In the genomic region with DNA sequence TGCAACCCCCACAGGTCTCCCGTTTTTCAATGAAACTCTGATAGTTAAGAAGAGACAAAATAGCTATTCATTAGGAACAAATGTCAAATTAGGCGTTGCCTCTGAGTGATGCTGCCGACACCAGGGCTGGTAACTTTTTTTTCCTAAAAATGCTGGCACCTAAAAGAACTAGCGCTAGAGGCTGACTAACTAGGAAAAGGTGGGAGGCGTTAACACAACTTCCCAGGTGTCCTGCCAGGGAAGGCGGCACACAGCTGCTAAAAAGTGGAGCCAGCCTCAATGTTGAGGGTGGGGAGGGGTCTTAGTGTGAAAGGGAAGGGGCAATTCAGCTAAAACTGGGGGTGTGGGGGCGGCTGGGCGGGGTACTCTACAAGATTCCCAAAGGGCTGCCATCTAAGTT, we compare ENCODE assay signal across 16 cellular contexts. TPM values are rescaled to one million over a fixed set of nuclear protein-coding genes. Genes with fewer than 3 reads are reported as not detected.
DNase-seq lines count a peak whose midpoint lies in the region; ATAC-seq, FAIRE-seq and TF ChIP-seq lines count a peak whose summit lies in the region.
"Had no signal": no experiment of that assay in that cellular context is flagged by ENCODE, and none has a peak within 500 bp of the region (broad histone marks: within the 10 kb centered on the region; RNA-seq: fewer than 3 reads in every experiment).

No MANE protein-coding gene starts in this region.

- dilution Hi-C loops in keratinocyte (cut with MboI; ENCODE audit: extremely low pct_ligation_motif_present, low sequenced_read_pairs): no loop called here

- H3K79me2 ChIP-seq in keratinocyte (ENCODE audit: control insufficient read depth, insufficient read depth, low read length): peaks cover 56% of the 10 kb centered on the region
- H3K79me2 ChIP-seq: parathyroid adenoma had no signal

- H3K27me3 ChIP-seq in HUES6 (ENCODE audit: control insufficient read depth, insufficient read depth, low read length): peaks cover 59% of the 10 kb centered on the region
- peaks cover 4% of the 10 kb centered on the region for H3K27me3 ChIP-seq in brain microvascular endothelial cell (replicated peaks)
- no peaks in the 10 kb centered on the region for H3K27me3 ChIP-seq in keratinocyte (ENCODE audit: control insufficient read depth, extremely low read depth, insufficient read depth, low read length)
- peaks cover 0 to 3% (median 0%) of the 10 kb centered on the region in 3 donors for H3K27me3 ChIP-seq in skeletal muscle tissue (ENCODE audit: control insufficient read depth in 3 of 3, insufficient read depth in 3 of 3, low read length in 3 of 3)

- H3K4me2 ChIP-seq in keratinocyte (ENCODE audit: control insufficient read depth, extremely low read depth, insufficient read depth, low read depth, low read length): peak overlapping the region; percentile 31
- H3K4me2 ChIP-seq: KMS-11 had no signal

- no peak overlapping the region for H2AFZ ChIP-seq in keratinocyte (ENCODE audit: control insufficient read depth, low read length)
- H2AFZ ChIP-seq: parathyroid adenoma had no signal

- H3K27ac ChIP-seq in HUES6 (ENCODE audit: low read depth, low read length) (no peak overlapping the region), brain microvascular endothelial cell (no peak overlapping the region), keratinocyte (ENCODE audit: control insufficient read depth, insufficient read depth, low read length) (no peak overlapping the region), skeletal muscle tissue (ENCODE audit: low read depth, low read length) (peak overlapping the region; percentile 72)
- H3K27ac ChIP-seq: colonic mucosa, KMS-11, parathyroid adenoma had no signal

- H3K9me3 ChIP-seq in HUES6 (ENCODE audit: control insufficient read depth, insufficient read depth, low read depth, low read length): no peaks in the 10 kb centered on the region
- no peaks in the 10 kb centered on the region for H3K9me3 ChIP-seq in keratinocyte (ENCODE audit: control insufficient read depth, low read depth, low read length)
- no peaks in the 10 kb centered on the region for H3K9me3 ChIP-seq in skeletal muscle tissue (ENCODE audit: control insufficient read depth in 3 of 3, low read length in 3 of 3)
- H3K9me3 ChIP-seq: colonic mucosa had no signal

- H3K4me1 ChIP-seq in HUES6 (ENCODE audit: control insufficient read depth, insufficient read depth, low read length) (peaks cover 81% of the 10 kb centered on the region), keratinocyte (ENCODE audit: control insufficient read depth, extremely low read depth, insufficient read depth, low read length) (peaks cover 10% of the 10 kb centered on the region), skeletal muscle tissue (ENCODE audit: control insufficient read depth in 3 of 3, insufficient read depth in 3 of 3, low read length in 3 of 3) (peaks cover 37 to 62% (median 54%) of the 10 kb centered on the region in 3 donors)
- H3K4me1 ChIP-seq: parathyroid adenoma had no signal

- in situ Hi-C loops in brain microvascular endothelial cell (cut with HindIII; ENCODE audit: low pct_ligation_motif_present, low sequenced_read_pairs): no loop called here

- no peaks in the 10 kb centered on the region for H4K20me1 ChIP-seq in keratinocyte (ENCODE audit: control insufficient read depth, extremely low read depth, insufficient read depth, low read length)

- H3K9me1 ChIP-seq in keratinocyte (ENCODE audit: control insufficient read depth, extremely low read depth, insufficient read depth, low read length): no peaks in the 10 kb centered on the region

- no peak overlapping the region for H3K4me3 Mint-ChIP-seq in activated T-helper 2 cell treated with anti-CD3 and anti-CD28 coated beads, Interferon-gamma antibody, Interleukin-2, Interleukin-4, amounts not matched to agents 10 μg/mL and 5 μg/mL and 100 μg/mL, durations not matched to agents 14 hours and 24 hours and 36 hours (ENCODE audit: low read depth)
- H3K4me3 Mint-ChIP-seq: activated B cell treated with CpG ODN at 0.5 μM for 24 hours; activated naive CD8-positive, alpha-beta T cell treated with anti-CD3 and anti-CD28 coated beads for 36 hours had no signal

- H3K4me1 Mint-ChIP-seq in activated T-helper 2 cell treated with anti-CD3 and anti-CD28 coated beads, Interferon-gamma antibody, Interleukin-2, Interleukin-4, amounts not matched to agents 10 μg/mL and 5 μg/mL and 100 μg/mL, durations not matched to agents 14 hours and 24 hours and 36 hours (ENCODE audit: low read depth): no peaks in the 10 kb centered on the region
- H3K4me1 Mint-ChIP-seq: activated naive CD8-positive, alpha-beta T cell treated with anti-CD3 and anti-CD28 coated beads for 36 hours had no signal

- H3K9ac ChIP-seq in HUES6 (ENCODE audit: low read length) (no peak overlapping the region), keratinocyte (ENCODE audit: control insufficient read depth, extremely low read depth, insufficient read depth, low read length) (no peak overlapping the region), skeletal muscle tissue (ENCODE audit: low read depth in 1 of 3, low read length in 3 of 3) (peak overlapping the region; percentile 13 to 95 (median 70))
- H3K9ac ChIP-seq: KMS-11, parathyroid adenoma had no signal

- H3K9me3 Mint-ChIP-seq in activated T-helper 2 cell treated with anti-CD3 and anti-CD28 coated beads, Interferon-gamma antibody, Interleukin-2, Interleukin-4, amounts not matched to agents 10 μg/mL and 5 μg/mL and 100 μg/mL, durations not matched to agents 14 hours and 24 hours and 36 hours: no peaks in the 10 kb centered on the region
- H3K9me3 Mint-ChIP-seq: activated B cell treated with CpG ODN at 0.5 μM for 24 hours; activated naive CD8-positive, alpha-beta T cell treated with anti-CD3 and anti-CD28 coated beads for 36 hours had no signal

- DNase-seq in brain microvascular endothelial cell (no peak), keratinocyte (ENCODE audit: low read depth, low spot score) (no peak), cerebellum (ENCODE audit: low spot score) (no peak)
- DNase-seq in activated T-cell treated with anti-CD3 and anti-CD28 coated beads, Interleukin-2, amount 50 U/mL, for 48 hours: no peak
- DNase-seq in activated T-helper 2 cell treated with anti-CD3 and anti-CD28 coated beads, Interferon-gamma antibody, Interleukin-2, Interleukin-4, amounts not matched to agents 10 μg/mL and 5 μg/mL and 100 μg/mL, durations not matched to agents 14 hours and 24 hours and 36 hours (ENCODE audit: low spot score): no peak
- DNase-seq: activated B cell treated with CpG ODN at 0.5 μM for 24 hours; activated naive CD8-positive, alpha-beta T cell treated with anti-CD3 and anti-CD28 coated beads for 36 hours; C1 segment of cervical spinal cord; colonic mucosa; NCI-H1436; NCI-H446 had no signal

- H3K36me3 ChIP-seq in HUES6 (ENCODE audit: control insufficient read depth, insufficient read depth, low read length) (peaks cover 3% of the 10 kb centered on the region; the same call in 1 of the 2 replicates), brain microvascular endothelial cell (replicated peaks) (peaks cover 12% of the 10 kb centered on the region), keratinocyte (ENCODE audit: control insufficient read depth in 2 of 2, extremely low read depth in 1 of 2, insufficient read depth in 2 of 2, low read length in 2 of 2) (peaks cover 5 to 10% of the 10 kb centered on the region in 2 experiments), skeletal muscle tissue (ENCODE audit: control insufficient read depth in 3 of 3, insufficient read depth in 3 of 3, low read length in 3 of 3) (peaks cover 4 to 20% (median 7%) of the 10 kb centered on the region in 3 donors)
- H3K36me3 ChIP-seq: colonic mucosa had no signal

- TF ChIP-seq CTCF in brain microvascular endothelial cell (IDR thresholded peaks at IDR 0.05; ENCODE audit: low read depth, low read length, missing control alignments) (no peak), keratinocyte (optimal IDR thresholded peaks at IDR 0.05 in 1 of 3, IDR thresholded peaks at IDR 0.05 in 1 of 3, conservative IDR thresholded peaks at IDR 0.05 in 1 of 3; ENCODE audit: extremely low read depth in 1 of 3, insufficient read depth in 2 of 3, low read length in 3 of 3) (no peak)

- no peak for ATAC-seq in esophagus mucosa

- H3K27me3 Mint-ChIP-seq in activated T-helper 2 cell treated with anti-CD3 and anti-CD28 coated beads, Interferon-gamma antibody, Interleukin-2, Interleukin-4, amounts not matched to agents 10 μg/mL and 5 μg/mL and 100 μg/mL, durations not matched to agents 14 hours and 24 hours and 36 hours (ENCODE audit: low read depth): peaks cover 2% of the 10 kb centered on the region
- H3K27me3 Mint-ChIP-seq: activated B cell treated with CpG ODN at 0.5 μM for 24 hours had no signal

- H3K4me3 ChIP-seq in HUES6 (ENCODE audit: low read depth, low read length): peak overlapping the region; percentile 46
- H3K4me3 ChIP-seq in brain microvascular endothelial cell (ENCODE audit: low read depth, low read length): peak overlapping the region; percentile 34
- H3K4me3 ChIP-seq in keratinocyte (ENCODE audit: control insufficient read depth in 2 of 3, extremely low read depth in 1 of 3, insufficient read depth in 2 of 3, low read depth in 1 of 3, low read length in 3 of 3): peak overlapping the region in 2 of 3 experiments; percentile 8 to 30
- H3K4me3 ChIP-seq in skeletal muscle tissue (ENCODE audit: low read length in 3 of 3): peak overlapping the region; percentile 65 to 89 (median 86)
- H3K4me3 ChIP-seq: colonic mucosa had no signal

- no peak overlapping the region for H3K27ac Mint-ChIP-seq in activated T-helper 2 cell treated with anti-CD3 and anti-CD28 coated beads, Interferon-gamma antibody, Interleukin-2, Interleukin-4, amounts not matched to agents 10 μg/mL and 5 μg/mL and 100 μg/mL, durations not matched to agents 14 hours and 24 hours and 36 hours
- H3K27ac Mint-ChIP-seq: activated B cell treated with CpG ODN at 0.5 μM for 24 hours; activated naive CD8-positive, alpha-beta T cell treated with anti-CD3 and anti-CD28 coated beads for 36 hours had no signal

- peak; percentile 29 for FAIRE-seq in keratinocyte (lab: Jason Lieb, UNC)

- no peaks in the 10 kb centered on the region for H3K36me3 Mint-ChIP-seq in activated T-helper 2 cell treated with anti-CD3 and anti-CD28 coated beads, Interferon-gamma antibody, Interleukin-2, Interleukin-4, amounts not matched to agents 10 μg/mL and 5 μg/mL and 100 μg/mL, durations not matched to agents 14 hours and 24 hours and 36 hours (ENCODE audit: low read depth)
- H3K36me3 Mint-ChIP-seq: activated naive CD8-positive, alpha-beta T cell treated with anti-CD3 and anti-CD28 coated beads for 36 hours had no signal

- intact Hi-C loops in activated T-helper 2 cell treated with anti-CD3 and anti-CD28 coated beads, Interferon-gamma antibody, Interleukin-2, Interleukin-4, amounts not matched to agents 10 μg/mL and 5 μg/mL and 100 μg/mL, durations not matched to agents 14 hours and 24 hours and 36 hours (cut with micrococcal nuclease): no loop called here

RNA-seq across cellular contexts. Expression of a gene that starts 5.4 kb away (rescaled TPM):
- polyA plus RNA-seq in keratinocyte: 2.2 to 8.5 TPM (median 2.2 TPM) in 3 replicates
- 2.9 TPM for polyA plus RNA-seq in keratinocyte (2011; ENCODE audit: low read depth)
- 5.0 and 7.2 TPM in 2 replicates for polyA plus RNA-seq in keratinocyte (2011; cell fraction: cytosol; rRNA removed)
- polyA plus RNA-seq in keratinocyte (2011; cell fraction: nucleus; rRNA removed): 16.8 and 21.0 TPM in 2 replicates
- polyA plus RNA-seq in keratinocyte (2012; ENCODE audit: low replicate concordance): 5.0 and 8.5 TPM in 2 replicates
- polyA minus RNA-seq in keratinocyte: 8.0 to 24.5 TPM (median 11.7 TPM) in 3 replicates
- 12.9 TPM for polyA minus RNA-seq in keratinocyte (2011; cell fraction: cytosol; rRNA and poly(A)+ RNA removed)
- polyA minus RNA-seq in keratinocyte (2011; cell fraction: nucleus; rRNA and poly(A)+ RNA removed): 15.2 and 17.8 TPM in 2 replicates
- total RNA-seq in skeletal muscle tissue (2.6 TPM), cerebellum (13.7 TPM), esophagus mucosa (1.7 TPM)
- total RNA-seq in activated T-helper 2 cell treated with anti-CD3 and anti-CD28 coated beads, Interferon-gamma antibody, Interleukin-2, Interleukin-4, amounts not matched to agents 10 μg/mL and 5 μg/mL and 100 μg/mL, durations not matched to agents 14 hours and 24 hours and 36 hours: 0.09 and 0.16 TPM in 2 replicates

Comparison
In these comparisons a context has a peak if more than half of its experiments do, and no peak if none do; other contexts are left out.
1. H3K4me3 ChIP-seq: peak in every context shown above with its lines; median percentile 86 in skeletal muscle tissue; 46 in HUES6; 34 in brain microvascular endothelial cell; 19 in keratinocyte.
2. H3K9ac ChIP-seq: peak in skeletal muscle tissue (3 of 3); none in HUES6 (single experiment) and keratinocyte (single experiment).